ENCODE assay signal across 10 cellular contexts in the genomic region with DNA sequence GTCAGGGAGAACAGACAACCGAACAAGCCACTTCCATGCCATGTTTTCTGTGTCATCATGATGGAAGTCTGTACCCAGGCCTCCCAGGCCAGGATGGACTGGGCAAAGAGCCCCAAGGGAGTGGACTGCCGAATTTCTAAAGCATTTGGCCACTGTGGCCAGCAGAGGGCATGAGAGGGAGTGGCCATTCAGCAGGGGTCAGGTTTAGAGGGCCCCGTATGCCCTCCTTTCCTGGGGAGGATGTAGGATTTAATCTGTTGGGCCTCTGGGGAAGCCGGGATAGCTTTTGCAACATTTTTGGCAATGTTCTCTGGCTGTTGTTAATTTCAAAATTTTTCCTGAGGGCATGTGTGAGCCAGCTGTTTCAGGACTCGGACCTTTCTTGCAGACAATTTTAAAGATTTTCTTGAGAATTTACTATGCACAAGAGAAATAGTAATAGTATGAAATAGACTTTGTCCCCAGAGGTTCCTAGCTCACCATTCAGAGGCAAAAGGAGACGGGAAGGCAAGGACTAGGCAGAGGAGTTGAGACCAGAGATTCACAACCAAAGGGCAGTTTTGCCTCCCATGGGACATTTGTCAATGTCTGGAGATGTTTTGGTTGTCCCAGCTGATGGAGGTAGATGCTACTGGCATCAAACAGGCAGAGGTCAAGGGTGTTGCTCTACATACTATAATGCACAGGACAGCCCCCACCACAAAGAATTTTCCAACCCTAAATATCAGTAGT. TPM values are rescaled to one million over a fixed set of nuclear protein-coding genes. Genes with fewer than 3 reads are reported as not detected.
DNase-seq lines count a peak whose midpoint lies in the region; ATAC-seq and TF ChIP-seq lines count a peak whose summit lies in the region.
"Had no signal": no experiment of that assay in that cellular context is flagged by ENCODE, and none has a peak within 500 bp of the region (broad histone marks: within the 10 kb centered on the region; RNA-seq: fewer than 3 reads in every experiment).

No MANE protein-coding gene starts in this region.

- POLR2A ChIA-PET in Caco-2 (lab: Charles Lee): no interaction called here

- no peak overlapping the region for H3K9ac ChIP-seq in muscle layer of colon (ENCODE audit: low read length)

- intact Hi-C loops in Caco-2 (cut with micrococcal nuclease; ENCODE audit: unreplicated experiment): no loop called here

- H3K9me3 Mint-ChIP-seq in Caco-2 (ENCODE audit: unreplicated experiment) (peaks cover 9% of the 10 kb centered on the region), endothelial cell (ENCODE audit: unreplicated experiment) (no peaks in the 10 kb centered on the region)

- H3K27ac ChIP-seq in muscle layer of colon (ENCODE audit: low read depth, low read length): peak overlapping the region; percentile 30

- no peaks in the 10 kb centered on the region for H3K4me1 ChIP-seq in Caco-2
- H3K4me1 ChIP-seq in muscle layer of colon (ENCODE audit: insufficient read depth, low read length): peaks cover 36% of the 10 kb centered on the region

- H3K4me1 Mint-ChIP-seq in Caco-2 (ENCODE audit: low read depth, unreplicated experiment): no peaks in the 10 kb centered on the region
- no peaks in the 10 kb centered on the region for H3K4me1 Mint-ChIP-seq in endothelial cell (ENCODE audit: unreplicated experiment)

- ATAC-seq in HG02870 (IDR thresholded peaks at IDR 0.05; ENCODE audit: unreplicated experiment): no peak

- no peaks in the 10 kb centered on the region for H3K27me3 ChIP-seq in Caco-2 (replicated peaks; ENCODE audit: control insufficient read depth, insufficient read depth, low read length)
- H3K27me3 ChIP-seq in muscle layer of colon (ENCODE audit: control insufficient read depth in 1 of 2, insufficient read depth in 2 of 2, low read length in 2 of 2): no peaks in the 10 kb centered on the region

- no peaks in the 10 kb centered on the region for H3K36me3 ChIP-seq in Caco-2 (ENCODE audit: control insufficient read depth, insufficient read depth, low read length)
- H3K36me3 ChIP-seq in muscle layer of colon (ENCODE audit: insufficient read depth, low read length): no peaks in the 10 kb centered on the region

- TF ChIP-seq CTCF in Caco-2 (IDR thresholded peaks at IDR 0.05; ENCODE audit: insufficient read depth in 1 of 2, low read depth in 1 of 2, low read length in 1 of 2, severe bottlenecking in 1 of 2, unreplicated experiment in 1 of 2) (peak; percentile 74 to 76), NB4 (IDR thresholded peaks at IDR 0.05; ENCODE audit: low read depth, low read length) (peak; percentile 69), endothelial cell (IDR thresholded peaks at IDR 0.05; ENCODE audit: unreplicated experiment) (peak; percentile 63)

- H3K27me3 Mint-ChIP-seq in Caco-2 (ENCODE audit: insufficient read depth, unreplicated experiment) (no peaks in the 10 kb centered on the region), endothelial cell (ENCODE audit: unreplicated experiment) (peaks cover 2% of the 10 kb centered on the region)

- H3K4me3 ChIP-seq in Caco-2 (ENCODE audit: low read depth, low read length): no peak overlapping the region
- H3K4me3 ChIP-seq in NB4 (ENCODE audit: low read depth, low read length): no peak overlapping the region
- no peak overlapping the region for H3K4me3 ChIP-seq in muscle layer of colon (ENCODE audit: low read depth in 1 of 2, low read length in 2 of 2)

- H3K36me3 Mint-ChIP-seq in Caco-2 (ENCODE audit: insufficient read depth, unreplicated experiment): peaks cover 5% of the 10 kb centered on the region
- H3K36me3 Mint-ChIP-seq in endothelial cell (ENCODE audit: low read depth, unreplicated experiment): no peaks in the 10 kb centered on the region

- H3K27ac Mint-ChIP-seq in Caco-2 (ENCODE audit: unreplicated experiment): no peak overlapping the region
- no peak overlapping the region for H3K27ac Mint-ChIP-seq in endothelial cell (ENCODE audit: unreplicated experiment)

- TF ChIP-seq POLR2A in NB4 (IDR thresholded peaks at IDR 0.05; ENCODE audit: extremely low read depth, insufficient read length): no peak

- no TSS peak for BruUV-seq in Caco-2 (replicated peaks; lab: Mats Ljungman, UMichigan)

- CTCF ChIA-PET in Caco-2 (lab: Charles Lee): interaction anchor here (0.9 kb wide), 1 partner anchor 21 kb away, joined by 3 read pairs; no protein-coding TSS in a partner anchor

- H3K4me3 Mint-ChIP-seq in Caco-2 (ENCODE audit: unreplicated experiment) (no peak overlapping the region), endothelial cell (ENCODE audit: unreplicated experiment) (no peak overlapping the region)

- DNase-seq in Caco-2 (peak in 1 of 2 experiments; percentile 58), NB4 (ENCODE audit: low read depth) (peak; percentile 43), endothelial cell (ENCODE audit: low spot score) (peak; percentile 46), RPMI8226 (no peak), DMS153 treated with DMSO at 0.1 percent for 48 hours (lab: John Stamatoyannopoulos, UW; ENCODE audit: unreplicated experiment) (no peak), DMS114 treated with DMSO at 0.1 percent for 48 hours (lab: John Stamatoyannopoulos, UW; ENCODE audit: unreplicated experiment) (no peak)
- DNase-seq: effector memory CD4-positive, alpha-beta T cell; NCI-H748 treated with DMSO at 0.1 percent for 48 hours had no signal

- H3K9me3 ChIP-seq in Caco-2 (peaks cover 6% of the 10 kb centered on the region), muscle layer of colon (ENCODE audit: low read length) (no peaks in the 10 kb centered on the region)

RNA-seq across cellular contexts. Expression of a gene that starts 18.0 kb away (rescaled TPM):
- total RNA-seq in Caco-2 (2022) (24.8 and 26.2 TPM in 2 replicates), endothelial cell (ENCODE audit: unreplicated experiment) (1.7 TPM)

RNA-seq across cellular contexts. Expression of a gene that starts 37.0 kb away (rescaled TPM):
- 72.2 and 78.3 TPM in 2 replicates for total RNA-seq in Caco-2 (2022)
- total RNA-seq in endothelial cell (ENCODE audit: unreplicated experiment): 39.4 TPM

RNA-seq across cellular contexts. Expression of a gene that starts 41.1 kb away (rescaled TPM):
- total RNA-seq in Caco-2 (2022) (38.3 and 41.4 TPM in 2 replicates), endothelial cell (ENCODE audit: unreplicated experiment) (10.4 TPM)

Comparison
In these comparisons a context has a peak if more than half of its experiments do, and no peak if none do; other contexts are left out.
1. DNase-seq: peak in NB4 (single experiment) and endothelial cell (single experiment); none in RPMI8226 (single experiment), DMS153 treated with DMSO at 0.1 percent for 48 hours (single experiment) and DMS114 treated with DMSO at 0.1 percent for 48 hours (single experiment).
2. Peak in every context shown above with its lines, with median percentiles within 50 percentile points of each other: CTCF ChIP-seq.